18 cellular contexts compared by ENCODE assay signal in the genomic region with DNA sequence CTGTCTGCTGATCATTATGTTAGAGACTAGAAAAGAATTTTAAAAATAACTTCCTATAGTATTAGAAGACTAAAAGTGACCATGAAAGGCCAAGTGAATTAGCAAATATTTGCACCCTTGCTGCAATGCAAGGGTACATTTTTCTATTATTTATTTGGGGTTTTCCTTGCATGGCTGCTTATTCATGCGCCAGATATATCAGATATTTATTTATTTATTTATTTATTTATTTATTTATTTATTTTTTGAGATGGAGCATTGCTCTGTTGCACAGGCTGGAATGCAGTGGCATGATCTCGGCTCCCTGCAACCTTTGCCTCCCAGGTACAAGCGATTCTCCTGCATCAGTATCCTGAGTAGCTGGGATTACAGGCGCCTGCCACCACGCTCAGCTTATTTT.
DNase-seq lines count a peak whose midpoint lies in the region; ATAC-seq and TF ChIP-seq lines count a peak whose summit lies in the region.
"Had no signal": no experiment of that assay in that cellular context is flagged by ENCODE, and none has a peak within 500 bp of the region (broad histone marks: within the 10 kb centered on the region; RNA-seq: fewer than 3 reads in every experiment).

No MANE protein-coding gene starts in this region.

- H3K4me1 ChIP-seq in SK-N-SH (ENCODE audit: control insufficient read depth in 1 of 2, insufficient read depth in 2 of 2, low read depth in 1 of 2, low read length in 1 of 2) (peaks cover 0 to 15% of the 10 kb centered on the region in 2 experiments; a peak in 2 of 4 replicates), adipocyte (ENCODE audit: control insufficient read depth, insufficient read depth, low read length) (peaks cover 13% of the 10 kb centered on the region), parathyroid adenoma (peaks cover 4% of the 10 kb centered on the region), OCI-LY7 (ENCODE audit: insufficient read depth, low read length, poor library complexity, severe bottlenecking) (no peaks in the 10 kb centered on the region)

- ATAC-seq in SK-N-SH treated with all-trans-retinoic acid at 6 μM for 48 hours (no peak), HG03354 (IDR thresholded peaks at IDR 0.05; ENCODE audit: poor library complexity, severe bottlenecking, unreplicated experiment) (no peak), GM21360 (IDR thresholded peaks at IDR 0.05; ENCODE audit: unreplicated experiment) (no peak)
- ATAC-seq: CD8-positive, alpha-beta T cell; HCT116 had no signal

- no peak overlapping the region for H3K4me3 ChIP-seq in SK-N-SH (ENCODE audit: low read depth in 2 of 2, low read length in 1 of 2)
- peak overlapping the region; percentile 16 for H3K4me3 ChIP-seq in adipocyte (ENCODE audit: low read length)
- H3K4me3 ChIP-seq in parathyroid adenoma (ENCODE audit: low read depth, low read length), result peak overlapping the region; percentile 41
- no peak overlapping the region for H3K4me3 ChIP-seq in OCI-LY7 (ENCODE audit: low read depth, low read length, poor library complexity, severe bottlenecking)
- H3K4me3 ChIP-seq: BLaER1 treated with 17β-estradiol and CSF1 and Interleukin-3, amounts not matched to agents 10 nM and 100 nM had no signal

- TF ChIP-seq EP300 in SK-N-SH (IDR thresholded peaks at IDR 0.05; ENCODE audit: borderline replicate concordance in 1 of 2, low read depth in 1 of 2, low read length in 1 of 2), result no peak

- H3K4me3 Mint-ChIP-seq in mesothelial cell of epicardium, result no peak overlapping the region
- H3K4me3 Mint-ChIP-seq: B cell; CD8-positive, alpha-beta T cell had no signal

- H3K4me2 ChIP-seq in SK-N-SH (no peak overlapping the region), parathyroid adenoma (ENCODE audit: low read length) (peak overlapping the region; percentile 39), OCI-LY7 (ENCODE audit: low read length) (no peak overlapping the region)
- H3K4me2 ChIP-seq: BLaER1 treated with 17β-estradiol and CSF1 and Interleukin-3, amounts not matched to agents 10 nM and 100 nM had no signal

- H4K20me1 ChIP-seq in SK-N-SH (ENCODE audit: insufficient read depth) (no peaks in the 10 kb centered on the region), OCI-LY7 (ENCODE audit: insufficient read depth, low read length) (no peaks in the 10 kb centered on the region)
- H4K20me1 ChIP-seq: BLaER1 treated with 17β-estradiol and CSF1 and Interleukin-3, amounts not matched to agents 10 nM and 100 nM had no signal

- no peak for TF ChIP-seq RAD21 in SK-N-SH (IDR thresholded peaks at IDR 0.05; ENCODE audit: low read length)

- POLR2A ChIA-PET in SK-N-SH (lab: Yijun Ruan, JAX) (no interaction called here), OCI-LY7 (lab: Charles Lee) (no interaction called here)

- H3F3A ChIP-seq in SK-N-SH (replicated peaks; ENCODE audit: insufficient read depth), result no peaks in the 10 kb centered on the region

- no peaks in the 10 kb centered on the region for H3K9me2 ChIP-seq in SK-N-SH
- no peaks in the 10 kb centered on the region for H3K9me2 ChIP-seq in OCI-LY7 (ENCODE audit: insufficient read depth, low read length)

- H3K36me3 ChIP-seq in SK-N-SH (replicated peaks in 1 of 2; ENCODE audit: control insufficient read depth in 1 of 2, insufficient read depth in 2 of 2, low read length in 1 of 2), result no peaks in the 10 kb centered on the region
- H3K36me3 ChIP-seq in adipocyte (ENCODE audit: control insufficient read depth, insufficient read depth, low read length, severe bottlenecking), result no peaks in the 10 kb centered on the region
- H3K36me3 ChIP-seq in parathyroid adenoma (ENCODE audit: control insufficient read depth, insufficient read depth, low read length), result no peaks in the 10 kb centered on the region
- H3K36me3 ChIP-seq in OCI-LY7 (ENCODE audit: insufficient read depth, low read length), result no peaks in the 10 kb centered on the region
- H3K36me3 ChIP-seq: BLaER1 treated with 17β-estradiol and CSF1 and Interleukin-3, amounts not matched to agents 10 nM and 100 nM had no signal

- H3K27me3 Mint-ChIP-seq in mesothelial cell of epicardium (ENCODE audit: low read depth), result peaks cover 10% of the 10 kb centered on the region

- peaks cover 49% of the 10 kb centered on the region for H3K4me1 Mint-ChIP-seq in mesothelial cell of epicardium

- no TSS peak for BruUV-seq in OCI-LY7 (replicated peaks; lab: Mats Ljungman, UMichigan)

- intact Hi-C loops in OCI-LY7 (cut with micrococcal nuclease; ENCODE audit: unreplicated experiment), result no loop called here

- no peak overlapping the region for H2AFZ ChIP-seq in SK-N-SH (ENCODE audit: low read depth)
- H2AFZ ChIP-seq in parathyroid adenoma, result no peak overlapping the region
- no peak overlapping the region for H2AFZ ChIP-seq in OCI-LY7 (ENCODE audit: low read length)

- no peak overlapping the region for H3K9ac ChIP-seq in SK-N-SH
- H3K9ac ChIP-seq in adipocyte (ENCODE audit: low read length), result no peak overlapping the region
- no peak overlapping the region for H3K9ac ChIP-seq in parathyroid adenoma
- H3K9ac ChIP-seq: BLaER1 treated with 17β-estradiol and CSF1 and Interleukin-3, amounts not matched to agents 10 nM and 100 nM had no signal

- peak overlapping the region; percentile 81 for H3K27ac Mint-ChIP-seq in mesothelial cell of epicardium
- H3K27ac Mint-ChIP-seq: B cell; CD8-positive, alpha-beta T cell had no signal

- CTCF ChIA-PET in SK-N-SH (lab: Yijun Ruan, JAX) (interaction anchor here (0.6 to 1.2 kb wide), 2 partner anchors 70 to 1342 kb away, joined by 3 read pairs; no protein-coding TSS in a partner anchor), OCI-LY7 (lab: Charles Lee; ENCODE audit: unreplicated experiment) (no interaction called here)

- H3K9me3 ChIP-seq in SK-N-SH (no peaks in the 10 kb centered on the region), adipocyte (ENCODE audit: control insufficient read depth, low read length) (no peaks in the 10 kb centered on the region), parathyroid adenoma (ENCODE audit: control insufficient read depth, low read length) (no peaks in the 10 kb centered on the region), OCI-LY7 (ENCODE audit: low read length) (no peaks in the 10 kb centered on the region)
- H3K9me3 ChIP-seq: BLaER1 treated with 17β-estradiol and CSF1 and Interleukin-3, amounts not matched to agents 10 nM and 100 nM had no signal

- H3K79me2 ChIP-seq in SK-N-SH (ENCODE audit: insufficient read depth) (no peaks in the 10 kb centered on the region), parathyroid adenoma (no peaks in the 10 kb centered on the region), OCI-LY7 (ENCODE audit: insufficient read depth, low read depth, low read length) (no peaks in the 10 kb centered on the region)

- no peak overlapping the region; a peak in 1 of 4 replicates for H3K27ac ChIP-seq in SK-N-SH (ENCODE audit: low read depth in 2 of 2, low read length in 1 of 2)
- no peak overlapping the region for H3K27ac ChIP-seq in parathyroid adenoma
- H3K27ac ChIP-seq in OCI-LY7 (ENCODE audit: low read depth, low read length, poor library complexity, severe bottlenecking), result no peak overlapping the region
- H3K27ac ChIP-seq: 22Rv1; BLaER1 treated with 17β-estradiol and CSF1 and Interleukin-3, amounts not matched to agents 10 nM and 100 nM had no signal

- no peaks in the 10 kb centered on the region for H3K36me3 Mint-ChIP-seq in mesothelial cell of epicardium
- H3K36me3 Mint-ChIP-seq: CD8-positive, alpha-beta T cell had no signal

- DNase-seq in SK-N-SH (no peak), adipocyte (ENCODE audit: low read depth) (no peak), mesothelial cell of epicardium (ENCODE audit: low spot score in 2 of 2, unreplicated experiment in 2 of 2) (no peak), OCI-LY7 (ENCODE audit: low spot score) (no peak)
- DNase-seq: Calu3; CD8-positive, alpha-beta T cell; DMS79 treated with DMSO at 0.1 percent for 48 hours; GF-D8; GOT3; H7 had no signal

- H3K27me3 ChIP-seq in SK-N-SH (ENCODE audit: insufficient read depth) (no peaks in the 10 kb centered on the region), adipocyte (replicated peaks; ENCODE audit: control insufficient read depth, insufficient read depth, low read length) (no peaks in the 10 kb centered on the region), parathyroid adenoma (ENCODE audit: control insufficient read depth, insufficient read depth, low read length) (no peaks in the 10 kb centered on the region)
- H3K27me3 ChIP-seq: BLaER1 treated with 17β-estradiol and CSF1 and Interleukin-3, amounts not matched to agents 10 nM and 100 nM had no signal

- H3K9me3 Mint-ChIP-seq in mesothelial cell of epicardium, result no peaks in the 10 kb centered on the region
- H3K9me3 Mint-ChIP-seq: CD8-positive, alpha-beta T cell had no signal

- WGBS in SK-N-SH (ENCODE audit: low lambda C conversion rate), result 77% methylated on average over 5 of the region's 5 CpGs

- TF ChIP-seq CTCF in SK-N-SH (IDR thresholded peaks at IDR 0.05) (no peak), mesothelial cell of epicardium (IDR thresholded peaks at IDR 0.05; ENCODE audit: unreplicated experiment) (no peak), parathyroid adenoma (IDR thresholded peaks at IDR 0.05) (no peak), OCI-LY7 (conservative IDR thresholded peaks at IDR 0.05; ENCODE audit: low read length) (no peak)

TF ChIP-seq in SK-N-SH treated with all-trans-retinoic acid at 6 μM for 48 hours, 23 proteins besides CTCF, POLR2A, EP300 and RAD21:
- TF ChIP-seq ESRRG (CRISPR knock-in tag; IDR thresholded peaks at IDR 0.05) (no peak), TCF4 (CRISPR knock-in tag; IDR thresholded peaks at IDR 0.05; ENCODE audit: borderline replicate concordance) (0 out of 2 replicates have a peak, but pooled peaks have one; percentile 13), OSR1 (CRISPR knock-in tag; IDR thresholded peaks at IDR 0.05) (no peak), SNAI2 (CRISPR knock-in tag; IDR thresholded peaks at IDR 0.05) (no peak), ZC3H10 (CRISPR knock-in tag; IDR thresholded peaks at IDR 0.05) (no peak), ZFP3 (CRISPR knock-in tag; IDR thresholded peaks at IDR 0.05) (no peak), BACH2 (CRISPR knock-in tag; IDR thresholded peaks at IDR 0.05; ENCODE audit: borderline replicate concordance) (no peak), ARNTL (CRISPR knock-in tag; IDR thresholded peaks at IDR 0.05; ENCODE audit: borderline replicate concordance, low read depth) (no peak), ZFP30 (CRISPR knock-in tag; IDR thresholded peaks at IDR 0.05) (no peak)

TF ChIP-seq in SK-N-SH, 30 proteins besides CTCF, POLR2A, EP300 and RAD21 (continues in another document):
- TF ChIP-seq GABPA (IDR thresholded peaks at IDR 0.05; ENCODE audit: low read depth), result no peak
- no peak for TF ChIP-seq IRF3 (IDR thresholded peaks at IDR 0.05; ENCODE audit: low read depth, low read length)
- no peak for TF ChIP-seq GATA2 (CRISPR knock-in tag; IDR thresholded peaks at IDR 0.05)
- no peak for TF ChIP-seq MXI1 (IDR thresholded peaks at IDR 0.05; ENCODE audit: low read depth, low read length)

Comparison
In these comparisons a context has a peak if more than half of its experiments do, and no peak if none do; other contexts are left out.
1. H3K4me3 ChIP-seq: peak in adipocyte (single experiment) and parathyroid adenoma (single experiment); none in SK-N-SH (0 of 2) and OCI-LY7 (single experiment).